Comparison of ENCODE assay signal across 8 cellular contexts in the genomic region with DNA sequence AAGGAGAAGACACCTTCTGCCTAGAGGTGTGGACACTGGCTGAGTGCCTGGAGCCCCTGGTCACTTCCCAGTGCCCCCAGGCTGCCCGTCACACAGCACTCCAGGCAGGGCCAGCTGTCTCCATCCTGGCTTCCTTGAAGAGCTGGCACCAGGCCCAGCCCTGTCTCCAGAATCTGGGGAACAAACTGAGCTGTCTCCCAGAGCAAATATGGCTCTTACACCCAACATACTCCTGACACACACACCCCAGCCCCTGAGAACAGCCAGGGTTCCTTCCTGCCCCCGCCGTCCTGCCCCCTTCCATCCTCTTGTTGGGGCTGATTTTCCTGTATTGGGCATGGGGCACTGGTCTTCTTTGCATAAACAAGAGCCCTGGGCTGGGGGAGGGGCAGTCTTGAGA. TPM values are rescaled to one million over a fixed set of nuclear protein-coding genes. Genes with fewer than 3 reads are reported as not detected.
DNase-seq lines count a peak whose midpoint lies in the region; ATAC-seq lines count a peak whose summit lies in the region.

No MANE protein-coding gene starts in this region.

- DNase-seq in T-helper 2 cell treated with Interferon-gamma antibody and Interleukin-4, amounts not matched to agents 5 μg/mL and 100 μg/mL, for 36 hours (ENCODE audit: low spot score), result no peak
- DNase-seq in T-helper 2 cell (no peak), right cardiac atrium (peak in 2 of 3 donors; percentile 64 to 88), GOT3 (lab: John Stamatoyannopoulos, UW) (no peak), NCI-H526 (lab: John Stamatoyannopoulos, UW) (no peak), putamen (ENCODE audit: low spot score) (no peak)
- DNase-seq in activated CD4-positive, alpha-beta memory T cell treated with anti-CD3 and anti-CD28 coated beads for 36 hours, result no peak
- no peak for DNase-seq in stimulated activated naive CD8-positive, alpha-beta T cell treated with anti-CD3 and anti-CD28 coated beads, Interleukin-15, amount 100 ng/mL, for 72 hours

- peak; percentile 31 to 32 for ATAC-seq in right cardiac atrium
- no peak for ATAC-seq in stimulated activated naive CD8-positive, alpha-beta T cell treated with anti-CD3 and anti-CD28 coated beads, Interleukin-15, amount 100 ng/mL, for 72 hours

- no peaks in the 10 kb centered on the region for H3K9me3 Mint-ChIP-seq in T-helper 2 cell treated with Interferon-gamma antibody and Interleukin-4, amounts not matched to agents 5 μg/mL and 100 μg/mL, for 36 hours
- no peaks in the 10 kb centered on the region for H3K9me3 Mint-ChIP-seq in activated CD4-positive, alpha-beta memory T cell treated with anti-CD3 and anti-CD28 coated beads for 36 hours
- H3K9me3 Mint-ChIP-seq in stimulated activated naive CD8-positive, alpha-beta T cell treated with anti-CD3 and anti-CD28 coated beads, Interleukin-15, amount 100 ng/mL, for 72 hours, result no peaks in the 10 kb centered on the region

- H3K36me3 Mint-ChIP-seq in T-helper 2 cell treated with Interferon-gamma antibody and Interleukin-4, amounts not matched to agents 5 μg/mL and 100 μg/mL, for 36 hours (ENCODE audit: low read depth), result peaks cover 20% of the 10 kb centered on the region
- H3K36me3 Mint-ChIP-seq in activated CD4-positive, alpha-beta memory T cell treated with anti-CD3 and anti-CD28 coated beads for 36 hours, result peaks cover 8% of the 10 kb centered on the region

- H3K4me3 Mint-ChIP-seq in T-helper 2 cell treated with Interferon-gamma antibody and Interleukin-4, amounts not matched to agents 5 μg/mL and 100 μg/mL, for 36 hours, result peak overlapping the region; percentile 74
- H3K4me3 Mint-ChIP-seq in activated CD4-positive, alpha-beta memory T cell treated with anti-CD3 and anti-CD28 coated beads for 36 hours, result no peak overlapping the region
- peak overlapping the region; percentile 76 to 80 for H3K4me3 Mint-ChIP-seq in stimulated activated naive CD8-positive, alpha-beta T cell treated with anti-CD3 and anti-CD28 coated beads, Interleukin-15, amount 100 ng/mL, for 72 hours

- no peaks in the 10 kb centered on the region for H3K9me3 ChIP-seq in right cardiac atrium (ENCODE audit: control insufficient read depth, low read length)

- H3K4me3 ChIP-seq in right cardiac atrium (ENCODE audit: low read length), result no peak overlapping the region

- peaks cover 14% of the 10 kb centered on the region for H3K4me1 ChIP-seq in right cardiac atrium (ENCODE audit: control insufficient read depth, insufficient read depth, low read length)

- peak overlapping the region; percentile 45 for H3K27ac Mint-ChIP-seq in T-helper 2 cell treated with Interferon-gamma antibody and Interleukin-4, amounts not matched to agents 5 μg/mL and 100 μg/mL, for 36 hours
- H3K27ac Mint-ChIP-seq in activated CD4-positive, alpha-beta memory T cell treated with anti-CD3 and anti-CD28 coated beads for 36 hours, result peak overlapping the region; percentile 85
- H3K27ac Mint-ChIP-seq in stimulated activated naive CD8-positive, alpha-beta T cell treated with anti-CD3 and anti-CD28 coated beads, Interleukin-15, amount 100 ng/mL, for 72 hours, result peak overlapping the region; percentile 74 to 91

- WGBS in right cardiac atrium, result 54% methylated on average over 3 of the region's 3 CpGs

- H3K4me1 Mint-ChIP-seq in T-helper 2 cell treated with Interferon-gamma antibody and Interleukin-4, amounts not matched to agents 5 μg/mL and 100 μg/mL, for 36 hours (ENCODE audit: low read depth), result peaks cover 65% of the 10 kb centered on the region
- peaks cover 82% of the 10 kb centered on the region for H3K4me1 Mint-ChIP-seq in activated CD4-positive, alpha-beta memory T cell treated with anti-CD3 and anti-CD28 coated beads for 36 hours (ENCODE audit: low read depth)
- H3K4me1 Mint-ChIP-seq in stimulated activated naive CD8-positive, alpha-beta T cell treated with anti-CD3 and anti-CD28 coated beads, Interleukin-15, amount 100 ng/mL, for 72 hours, result peaks cover 82% of the 10 kb centered on the region

- POLR2A ChIA-PET in activated CD4-positive, alpha-beta memory T cell treated with anti-CD3 and anti-CD28 coated beads for 36 hours (lab: Charles Lee), result interaction anchor here (0.9 to 3.0 kb wide), 2 partner anchors 8 to 17 kb away, joined by 3 to 16 read pairs; no protein-coding TSS in a partner anchor

- no peaks in the 10 kb centered on the region for H3K27me3 ChIP-seq in right cardiac atrium (ENCODE audit: control insufficient read depth, insufficient read depth)

- CTCF ChIA-PET in activated CD4-positive, alpha-beta memory T cell treated with anti-CD3 and anti-CD28 coated beads for 36 hours (lab: Charles Lee), result interaction anchor here (1.0 to 14.9 kb wide), 9 partner anchors 7 to 104 kb away, joined by 3 to 176 read pairs (median 35); partner anchors contain the start of genes NHERF1 and RAB37

- no peak overlapping the region for H3K27ac ChIP-seq in right cardiac atrium (ENCODE audit: low read length)

- no peaks in the 10 kb centered on the region for H3K27me3 Mint-ChIP-seq in T-helper 2 cell treated with Interferon-gamma antibody and Interleukin-4, amounts not matched to agents 5 μg/mL and 100 μg/mL, for 36 hours (ENCODE audit: low read depth)
- H3K27me3 Mint-ChIP-seq in activated CD4-positive, alpha-beta memory T cell treated with anti-CD3 and anti-CD28 coated beads for 36 hours, result no peaks in the 10 kb centered on the region
- H3K27me3 Mint-ChIP-seq in stimulated activated naive CD8-positive, alpha-beta T cell treated with anti-CD3 and anti-CD28 coated beads, Interleukin-15, amount 100 ng/mL, for 72 hours, result no peaks in the 10 kb centered on the region

- intact Hi-C loops in activated CD4-positive, alpha-beta memory T cell treated with anti-CD3 and anti-CD28 coated beads for 36 hours (cut with micrococcal nuclease), result no loop called here
- intact Hi-C loops in right cardiac atrium (cut with DNase I), result no loop called here

RNA-seq across cellular contexts. Expression of gene NHERF1, which starts 9.1 kb away (rescaled TPM):
- 100 to 1,000 TPM; 136 TPM for total RNA-seq in activated CD4-positive, alpha-beta memory T cell treated with anti-CD3 and anti-CD28 coated beads for 36 hours
- total RNA-seq in right cardiac atrium, result 10 to 100 TPM in 2 of 4 donors, 1 to 10 TPM in 2; 6.1 to 11.6 (median 9.7) TPM
- 7.2 TPM for polyA plus RNA-seq in right cardiac atrium

RNA-seq across cellular contexts. Expression of gene NAT9, which starts 18.6 kb away (rescaled TPM):
- total RNA-seq in activated CD4-positive, alpha-beta memory T cell treated with anti-CD3 and anti-CD28 coated beads for 36 hours, result 10 to 100 TPM; 42.9 to 46.9 TPM
- 10 to 100 TPM; 21.7 to 31.1 (median 25.0) TPM for total RNA-seq in right cardiac atrium
- polyA plus RNA-seq in right cardiac atrium, result 16.8 TPM

RNA-seq across cellular contexts. Expression of gene RAB37, which starts 20.4 kb away (rescaled TPM):
- total RNA-seq in activated CD4-positive, alpha-beta memory T cell treated with anti-CD3 and anti-CD28 coated beads for 36 hours, result 1 to 10 TPM; 6.5 to 7.0 TPM
- total RNA-seq in right cardiac atrium, result 1 to 10 TPM; 1.1 to 3.4 (median 1.2) TPM
- 1.5 TPM for polyA plus RNA-seq in right cardiac atrium

RNA-seq across cellular contexts. Expression of gene CD300LF, which starts 44.8 kb away (rescaled TPM):
- not detected for total RNA-seq in activated CD4-positive, alpha-beta memory T cell treated with anti-CD3 and anti-CD28 coated beads for 36 hours
- total RNA-seq in right cardiac atrium, result under 1 TPM in 3 of 4 donors, not detected in 1; 0.25 to 0.62 (median 0.34) TPM
- 0.05 TPM for polyA plus RNA-seq in right cardiac atrium

Comparison
In these comparisons a context has a peak if more than half of its experiments do, and no peak if none do; other contexts are left out.
1. DNase-seq: peak in right cardiac atrium (2 of 3); none in T-helper 2 cell treated with Interferon-gamma antibody and Interleukin-4, amounts not matched to agents 5 μg/mL and 100 μg/mL, for 36 hours (single experiment), T-helper 2 cell (0 of 5), activated CD4-positive, alpha-beta memory T cell treated with anti-CD3 and anti-CD28 coated beads for 36 hours (single experiment), stimulated activated naive CD8-positive, alpha-beta T cell treated with anti-CD3 and anti-CD28 coated beads, Interleukin-15, amount 100 ng/mL, for 72 hours (0 of 2), GOT3 (single experiment), NCI-H526 (0 of 2) and putamen (single experiment).
2. RNA of gene NHERF1, which starts 9.1 kb away (total RNA-seq): 136 TPM in activated CD4-positive, alpha-beta memory T cell treated with anti-CD3 and anti-CD28 coated beads for 36 hours; 6.1 to 11.6 TPM in right cardiac atrium; every median in the first group is over 10 times any median in the second.
3. Peak in every context shown above with its lines, with median percentiles within 50 percentile points of each other: H3K27ac Mint-ChIP-seq.